ENCODE assay signal across 20 cellular contexts in the genomic region with DNA sequence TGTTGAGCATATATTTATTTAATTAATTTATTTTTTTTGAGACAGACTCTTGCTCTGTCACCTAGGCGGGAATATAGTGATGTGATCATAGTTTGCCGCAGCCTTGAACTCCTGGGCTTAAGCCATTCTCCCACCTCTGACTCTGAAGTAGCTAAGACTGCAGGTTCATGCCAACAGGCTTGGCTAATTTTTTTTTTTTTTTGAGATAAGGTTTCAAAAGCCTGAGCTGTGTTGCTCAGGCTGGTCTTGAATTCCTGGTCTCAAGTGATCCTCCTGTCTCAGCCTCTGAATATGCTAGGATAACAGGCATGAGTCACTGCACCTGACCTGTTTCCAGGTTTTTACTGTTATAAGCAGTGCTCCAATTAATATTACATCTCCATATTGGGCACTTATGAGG. TPM values are rescaled to one million over a fixed set of nuclear protein-coding genes. Genes with fewer than 3 reads are reported as not detected.
A peak's percentile ranks its signal among the peaks of the same experiment; 100 is the strongest.
DNase-seq lines count a peak whose midpoint lies in the region; ATAC-seq and TF ChIP-seq lines count a peak whose summit lies in the region.
"Had no signal": no experiment of that assay in that cellular context is flagged by ENCODE, and none has a peak within 500 bp of the region (broad histone marks: within the 10 kb centered on the region; RNA-seq: fewer than 3 reads in every experiment).

No MANE protein-coding gene starts in this region.

- H3K27ac ChIP-seq in adrenal gland (peak overlapping the region in 2 of 5 donors; percentile 32), psoas muscle (peak overlapping the region; percentile 69)
- H3K27ac ChIP-seq: A549, brain microvascular endothelial cell had no signal

- TF ChIP-seq POLR2A in adrenal gland (IDR thresholded peaks at IDR 0.05): no peak

- intact Hi-C loops in adrenal gland (cut with DNase I) (loop anchor here (10.0 kb wide), 2 partner anchors 46 to 86 kb away; no protein-coding TSS in a partner anchor), psoas muscle (cut with DNase I) (no loop called here)

- H3K9me3 ChIP-seq in adrenal gland (replicated peaks in 1 of 3) (no peaks in the 10 kb centered on the region), psoas muscle (no peaks in the 10 kb centered on the region)
- H3K9me3 ChIP-seq: A549, prostate gland had no signal

- TF ChIP-seq CTCF in adrenal gland (IDR thresholded peaks at IDR 0.05): no peak
- TF ChIP-seq CTCF in psoas muscle (IDR thresholded peaks at IDR 0.05): no peak

- H3K4me1 ChIP-seq in adrenal gland (replicated peaks in 1 of 2): peaks cover 39 to 68% of the 10 kb centered on the region in 2 donors
- peaks cover 74% of the 10 kb centered on the region for H3K4me1 ChIP-seq in psoas muscle

- peak; percentile 12 for DNase-seq in NCI-H2171 treated with DMSO at 0.1 percent for 48 hours (lab: John Stamatoyannopoulos, UW)
- no peak for DNase-seq in NCI-H2171 (lab: John Stamatoyannopoulos, UW)
- DNase-seq in adrenal gland: peak in 4 of 7 donors; percentile 30 to 56 (median 52)
- DNase-seq in glomerular visceral epithelial cell (ENCODE audit: extremely low spot score): peak; percentile 23
- no peak for DNase-seq in psoas muscle
- no peak for DNase-seq in AG08396 (ENCODE audit: low spot score)
- DNase-seq: activated B cell treated with CpG ODN at 0.5 μM for 24 hours; activated effector memory CD4-positive, alpha-beta T cell treated with anti-CD3 and anti-CD28 coated beads, Interleukin-2, amount 50 U/mL, for 16 hours; brain microvascular endothelial cell; dorsolateral prefrontal cortex; hypothalamus; left colon; NCI-H2081 treated with DMSO at 0.1 percent for 48 hours; NK-92 treated with Interleukin-12 subunit alpha and Interleukin-12 subunit beta, amount 100 ng/mL, for 24 hours; stimulated activated naive CD8-positive, alpha-beta T cell treated with anti-CD3 and anti-CD28 coated beads, Interleukin-15, amount 100 ng/mL, for 72 hours; T-helper 2 cell had no signal

- ATAC-seq in psoas muscle (peak; percentile 48 to 62 (median 55)), GM19351 (IDR thresholded peaks at IDR 0.05; ENCODE audit: unreplicated experiment) (no peak), HG03432 (IDR thresholded peaks at IDR 0.05; ENCODE audit: unreplicated experiment) (no peak)
- ATAC-seq: A549; stimulated activated naive CD8-positive, alpha-beta T cell treated with anti-CD3 and anti-CD28 coated beads, Interleukin-15, amount 100 ng/mL, for 72 hours had no signal

- H3K4me3 ChIP-seq in adrenal gland (no peak overlapping the region), psoas muscle (no peak overlapping the region)
- H3K4me3 ChIP-seq: A549, dorsolateral prefrontal cortex, prostate gland had no signal

- 43 to 67% (median 54%) methylated on average over 2 of the region's 2 CpGs for WGBS in adrenal gland, 4 donors
- 44 to 88% (median 66%) methylated on average over 2 of the region's 2 CpGs for WGBS in psoas muscle, 3 donors

- H3K27me3 ChIP-seq in adrenal gland (no peaks in the 10 kb centered on the region), psoas muscle (ENCODE audit: insufficient read depth in 3 of 3, low read length in 2 of 3) (no peaks in the 10 kb centered on the region)
- H3K27me3 ChIP-seq: brain microvascular endothelial cell, dorsolateral prefrontal cortex had no signal

- H3K36me3 ChIP-seq in adrenal gland (replicated peaks in 1 of 2): peaks cover 0 to under 1% of the 10 kb centered on the region in 2 donors
- peaks cover 0 to 4% of the 10 kb centered on the region in 2 donors for H3K36me3 ChIP-seq in psoas muscle (ENCODE audit: insufficient read depth in 1 of 2, low read depth in 1 of 2)
- H3K36me3 ChIP-seq: brain microvascular endothelial cell, prostate gland had no signal

RNA-seq across cellular contexts. Expression of gene ADD1, which starts 4.8 kb away (rescaled TPM):
- total RNA-seq in adrenal gland (100 to 1,000 TPM; 176 to 290 (median 241) TPM), psoas muscle (100 to 1,000 TPM; 163 to 214 (median 187) TPM)
- polyA plus RNA-seq in adrenal gland (100 to 1,000 TPM; 134 to 468 (median 338) TPM), psoas muscle (100 to 1,000 TPM; 124 to 224 (median 126) TPM)

RNA-seq across cellular contexts. Expression of gene SH3BP2, which starts 55.6 kb away (rescaled TPM):
- total RNA-seq in adrenal gland: 10 to 100 TPM; 10.8 to 81.2 (median 40.3) TPM
- polyA plus RNA-seq in adrenal gland: 100 to 1,000 TPM in 1 of 3 donors, 10 to 100 TPM in 1, 1 to 10 TPM in 1; 7.7 to 160 (median 35.2) TPM
- total RNA-seq in psoas muscle: 10 to 100 TPM; 12.4 to 18.1 (median 13.9) TPM
- 10 to 100 TPM in 1 of 3 donors, 1 to 10 TPM in 2; 7.1 to 13.1 (median 8.0) TPM for polyA plus RNA-seq in psoas muscle

Comparison
In these comparisons a context has a peak if more than half of its experiments do, and no peak if none do; other contexts are left out.
1. DNase-seq: peak in NCI-H2171 treated with DMSO at 0.1 percent for 48 hours (single experiment), adrenal gland (4 of 7) and glomerular visceral epithelial cell (single experiment); none in NCI-H2171 (single experiment), psoas muscle (0 of 2) and AG08396 (single experiment).
2. ATAC-seq: peak in psoas muscle (4 of 4); none in GM19351 (single experiment) and HG03432 (single experiment).
3. intact Hi-C loops: an anchor here in adrenal gland (10.0 kb wide); none called in psoas muscle.